In genomic region chr1:92843429-92844352, GRCh38 we compare ENCODE assay signal across 16 cellular contexts.
A peak's percentile ranks its signal among the peaks of the same experiment; 100 is the strongest.
DNase-seq lines count a peak whose midpoint lies in the region; ATAC-seq and TF ChIP-seq lines count a peak whose summit lies in the region.
"Had no signal": no experiment of that assay in that cellular context is flagged by ENCODE, and none has a peak within 500 bp of the region (broad histone marks: within the 10 kb centered on the region; RNA-seq: fewer than 3 reads in every experiment).

No MANE protein-coding gene starts in this region.

- POLR2A ChIA-PET in HEK293 (lab: Yijun Ruan, JAX) = interaction anchor here (1.0 to 2.4 kb wide), 2 partner anchors 9 to 11 kb away, joined by 3 to 12 read pairs; partner anchors contain the start of gene RPL5

- H3K27ac Mint-ChIP-seq in activated naive CD4-positive, alpha-beta T cell treated with anti-CD3 and anti-CD28 coated beads, Interleukin-2, amount 50 U/mL, for 24 hours = peak overlapping the region; percentile 77
- H3K27ac Mint-ChIP-seq in activated naive CD8-positive, alpha-beta T cell treated with anti-CD3 and anti-CD28 coated beads, Interleukin-2, amount 50 U/mL, for 24 hours = peak overlapping the region; percentile 26
- H3K27ac Mint-ChIP-seq in nephron progenitor cell = peak overlapping the region; percentile 51
- H3K27ac Mint-ChIP-seq: activated B cell treated with CpG ODN at 0.5 μM for 24 hours had no signal

- no peaks in the 10 kb centered on the region for H3K9me3 ChIP-seq in HEK293 (ENCODE audit: control insufficient read depth, insufficient read depth, low read depth, low read length)

- H3K4me3 Mint-ChIP-seq in activated naive CD4-positive, alpha-beta T cell treated with anti-CD3 and anti-CD28 coated beads, Interleukin-2, amount 50 U/mL, for 24 hours = no peak overlapping the region
- H3K4me3 Mint-ChIP-seq in activated naive CD8-positive, alpha-beta T cell treated with anti-CD3 and anti-CD28 coated beads, Interleukin-2, amount 50 U/mL, for 24 hours = no peak overlapping the region
- H3K4me3 Mint-ChIP-seq in nephron progenitor cell = no peak overlapping the region
- H3K4me3 Mint-ChIP-seq: activated B cell treated with CpG ODN at 0.5 μM for 24 hours had no signal

- H3K4me3 ChIP-seq in HEK293 (ENCODE audit: low read depth, low read length) = no peak overlapping the region
- H3K4me3 ChIP-seq: hepatocyte had no signal

- CTCF ChIA-PET in HEK293 (lab: Yijun Ruan, JAX) = interaction anchor here (0.7 to 2.2 kb wide), 4 partner anchors 9 to 151 kb away, joined by 3 to 13 read pairs (median 4); partner anchors contain the start of gene RPL5

- peaks cover 43 to 58% of the 10 kb centered on the region in 2 experiments for H3K36me3 ChIP-seq in HEK293 (ENCODE audit: control insufficient read depth in 2 of 2, insufficient read depth in 1 of 2, low read length in 2 of 2)

- ATAC-seq in activated naive CD8-positive, alpha-beta T cell treated with anti-CD3 and anti-CD28 coated beads, Interleukin-2, amount 50 U/mL, for 24 hours = no peak
- ATAC-seq in activated CD4-positive, CD25-positive, alpha-beta regulatory T cell treated with anti-CD3 and anti-CD28 coated beads, Interleukin-2, amount 50 U/mL, for 24 hours = no peak
- ATAC-seq: sciatic nerve had no signal

- TF ChIP-seq CTCF in HEK293 (tag by site-specific recombination; IDR thresholded peaks at IDR 0.05) (no peak), nephron progenitor cell (IDR thresholded peaks at IDR 0.05) (no peak)

- no peak overlapping the region for H3K27ac ChIP-seq in HEK293 (ENCODE audit: extremely low read depth, low read depth, low read length)
- H3K27ac ChIP-seq: hepatocyte had no signal

- DNase-seq in activated naive CD4-positive, alpha-beta T cell treated with anti-CD3 and anti-CD28 coated beads, Interleukin-2, amount 50 U/mL, for 16 hours = no peak
- no peak for DNase-seq in activated naive CD8-positive, alpha-beta T cell treated with anti-CD3 and anti-CD28 coated beads, Interleukin-2, amount 50 U/mL, for 24 hours
- DNase-seq in nephron progenitor cell (no peak), NCI-H1048 (lab: John Stamatoyannopoulos, UW) (no peak)
- DNase-seq in stimulated activated CD4-positive, alpha-beta T cell treated with anti-CD3 and anti-CD28 coated beads, Interleukin-2, amount 100 ng/mL, for 24 hours = no peak
- DNase-seq: activated B cell treated with CpG ODN at 0.5 μM for 24 hours; effector CD8-positive, alpha-beta T cell; KG1; NCI-H1105 treated with DMSO at 0.1 percent for 48 hours; NCI-H774; T-helper 1 cell had no signal

- H3K36me3 Mint-ChIP-seq in activated naive CD4-positive, alpha-beta T cell treated with anti-CD3 and anti-CD28 coated beads, Interleukin-2, amount 50 U/mL, for 24 hours = peaks cover 32% of the 10 kb centered on the region
- peaks cover 54% of the 10 kb centered on the region for H3K36me3 Mint-ChIP-seq in activated naive CD8-positive, alpha-beta T cell treated with anti-CD3 and anti-CD28 coated beads, Interleukin-2, amount 50 U/mL, for 24 hours (ENCODE audit: low read depth)
- H3K36me3 Mint-ChIP-seq in nephron progenitor cell (ENCODE audit: low read depth) = peaks cover 50% of the 10 kb centered on the region

- no peaks in the 10 kb centered on the region for H3K27me3 Mint-ChIP-seq in activated naive CD4-positive, alpha-beta T cell treated with anti-CD3 and anti-CD28 coated beads, Interleukin-2, amount 50 U/mL, for 24 hours
- no peaks in the 10 kb centered on the region for H3K27me3 Mint-ChIP-seq in activated naive CD8-positive, alpha-beta T cell treated with anti-CD3 and anti-CD28 coated beads, Interleukin-2, amount 50 U/mL, for 24 hours
- H3K27me3 Mint-ChIP-seq in nephron progenitor cell (ENCODE audit: low read depth, poor library complexity) = no peaks in the 10 kb centered on the region
- H3K27me3 Mint-ChIP-seq: activated B cell treated with CpG ODN at 0.5 μM for 24 hours had no signal

- H3K4me1 ChIP-seq in HEK293 (ENCODE audit: control insufficient read depth, insufficient read depth, low read length) = no peaks in the 10 kb centered on the region

- H3K4me1 Mint-ChIP-seq in activated naive CD4-positive, alpha-beta T cell treated with anti-CD3 and anti-CD28 coated beads, Interleukin-2, amount 50 U/mL, for 24 hours = peaks cover 24% of the 10 kb centered on the region
- peaks cover 23% of the 10 kb centered on the region for H3K4me1 Mint-ChIP-seq in activated naive CD8-positive, alpha-beta T cell treated with anti-CD3 and anti-CD28 coated beads, Interleukin-2, amount 50 U/mL, for 24 hours
- peaks cover under 1% of the 10 kb centered on the region for H3K4me1 Mint-ChIP-seq in nephron progenitor cell

- no peaks in the 10 kb centered on the region for H3K9me3 Mint-ChIP-seq in activated naive CD4-positive, alpha-beta T cell treated with anti-CD3 and anti-CD28 coated beads, Interleukin-2, amount 50 U/mL, for 24 hours
- no peaks in the 10 kb centered on the region for H3K9me3 Mint-ChIP-seq in activated naive CD8-positive, alpha-beta T cell treated with anti-CD3 and anti-CD28 coated beads, Interleukin-2, amount 50 U/mL, for 24 hours
- H3K9me3 Mint-ChIP-seq in nephron progenitor cell = no peaks in the 10 kb centered on the region
- H3K9me3 Mint-ChIP-seq: activated B cell treated with CpG ODN at 0.5 μM for 24 hours had no signal

TF ChIP-seq in HEK293, 187 proteins besides CTCF, POLR2A, EP300 and RAD21:
- no peak for TF ChIP-seq PRDM2 (tag by site-specific recombination; IDR thresholded peaks at IDR 0.05; ENCODE audit: borderline replicate concordance)
- no peak for TF ChIP-seq ZNF221 (tag by site-specific recombination; IDR thresholded peaks at IDR 0.05; ENCODE audit: borderline replicate concordance)
- TF ChIP-seq ZBTB17 (tag by site-specific recombination; IDR thresholded peaks at IDR 0.05) = peak; percentile 53

Comparison
In these comparisons a context has a peak if more than half of its experiments do, and no peak if none do; other contexts are left out.
1. H3K27ac Mint-ChIP-seq: peak in every context shown above with its lines; median percentile 77 in activated naive CD4-positive, alpha-beta T cell treated with anti-CD3 and anti-CD28 coated beads, Interleukin-2, amount 50 U/mL, for 24 hours; 51 in nephron progenitor cell; 26 in activated naive CD8-positive, alpha-beta T cell treated with anti-CD3 and anti-CD28 coated beads, Interleukin-2, amount 50 U/mL, for 24 hours.